In genomic region chr12:5537771-5538170, GRCh38 we compare ENCODE assay signal across 29 cellular contexts.
"Had no signal": no experiment of that assay in that cellular context is flagged by ENCODE, and none has a peak within 500 bp of the region (broad histone marks: within the 10 kb centered on the region; RNA-seq: fewer than 3 reads in every experiment).

No MANE protein-coding gene starts in this region.

- H3K27ac ChIP-seq: dorsolateral prefrontal cortex, epithelial cell of prostate, foreskin keratinocyte, gastroesophageal sphincter, heart left ventricle, hepatocyte, left lung, neural progenitor cell, prostate gland, right atrium auricular region, suprapubic skin had no signal

- H3K36me3 ChIP-seq: gastroesophageal sphincter, heart left ventricle, left lung, prostate gland, right atrium auricular region, suprapubic skin had no signal

- H3K4me2 ChIP-seq: hepatocyte, neural progenitor cell, smooth muscle cell had no signal

- H3K4me3 ChIP-seq: dorsolateral prefrontal cortex, gastroesophageal sphincter, heart left ventricle, hepatocyte, left lung, neural progenitor cell, prostate gland, right atrium auricular region, smooth muscle cell, suprapubic skin had no signal

- H3K4me1 ChIP-seq: foreskin keratinocyte, gastroesophageal sphincter, heart left ventricle, left lung, neural progenitor cell, prostate gland, right atrium auricular region, suprapubic skin had no signal

- H3K27me3 ChIP-seq: gastroesophageal sphincter, heart left ventricle, hepatocyte, left lung, neural progenitor cell, right atrium auricular region had no signal

- DNase-seq: dorsolateral prefrontal cortex; effector CD4-positive, alpha-beta T cell; foreskin keratinocyte; heart left ventricle; left cardiac atrium; left lung; mesenchymal stem cell; midbrain; naive thymus-derived CD4-positive, alpha-beta T cell; nucleus accumbens; stimulated activated CD4-positive, alpha-beta T cell treated with anti-CD3 and anti-CD28 coated beads, Interleukin-12 subunit alpha, Interleukin-12 subunit beta, amount 100 ng/mL, for 4 hours; stimulated activated CD4-positive, alpha-beta T cell treated with anti-CD3 and anti-CD28 coated beads, Interleukin-1b, Interleukin-23, amount 100 ng/mL, for 48 hours; stimulated activated CD4-positive, alpha-beta T cell treated with anti-CD3 and anti-CD28 coated beads, Interleukin-4, amount 100 ng/mL, for 1 hour; stimulated activated CD8-positive, alpha-beta memory T cell treated with anti-CD3 and anti-CD28 coated beads, Interleukin-4, amount 100 ng/mL, for 48 hours; stimulated activated naive CD4-positive, alpha-beta T cell; stimulated activated naive CD8-positive, alpha-beta T cell treated with anti-CD3 and anti-CD28 coated beads, Interleukin-15, amount 100 ng/mL, for 72 hours had no signal

- H3K4me3 Mint-ChIP-seq: naive thymus-derived CD4-positive, alpha-beta T cell; nephron; neural progenitor cell; stimulated activated naive CD8-positive, alpha-beta T cell treated with anti-CD3 and anti-CD28 coated beads, Interleukin-15, amount 100 ng/mL, for 72 hours; type B pancreatic cell had no signal

- H3K79me2 ChIP-seq: hepatocyte had no signal

- H3K27ac Mint-ChIP-seq: naive thymus-derived CD4-positive, alpha-beta T cell; stimulated activated naive CD8-positive, alpha-beta T cell treated with anti-CD3 and anti-CD28 coated beads, Interleukin-15, amount 100 ng/mL, for 72 hours; type B pancreatic cell had no signal

- H3K4me1 Mint-ChIP-seq: naive thymus-derived CD4-positive, alpha-beta T cell; nephron; neural progenitor cell; stimulated activated naive CD8-positive, alpha-beta T cell treated with anti-CD3 and anti-CD28 coated beads, Interleukin-15, amount 100 ng/mL, for 72 hours had no signal

- H3K9me3 ChIP-seq: left lung, prostate gland, right atrium auricular region, suprapubic skin had no signal

- ATAC-seq: esophagus mucosa; foreskin keratinocyte; gastroesophageal sphincter; heart left ventricle; left cardiac atrium; left lung; naive thymus-derived CD4-positive, alpha-beta T cell; sciatic nerve; stimulated activated naive CD8-positive, alpha-beta T cell treated with anti-CD3 and anti-CD28 coated beads, Interleukin-15, amount 100 ng/mL, for 72 hours had no signal

- H2AFZ ChIP-seq: hepatocyte, neural progenitor cell had no signal

- FAIRE-seq: colon had no signal

- H3K9ac ChIP-seq: neural progenitor cell had no signal
